In genomic region chr3:16484216-16484615, GRCh38 we compare ENCODE assay signal across 10 cellular contexts. TPM values are rescaled to one million over a fixed set of nuclear protein-coding genes. Genes with fewer than 3 reads are reported as not detected.
DNase-seq lines count a peak whose midpoint lies in the region; ATAC-seq and TF ChIP-seq lines count a peak whose summit lies in the region.
"Had no signal": no experiment of that assay in that cellular context is flagged by ENCODE, and none has a peak within 500 bp of the region (broad histone marks: within the 10 kb centered on the region; RNA-seq: fewer than 3 reads in every experiment).

No MANE protein-coding gene starts in this region.

- no peaks in the 10 kb centered on the region for H3K9me3 ChIP-seq in uterus

- peak overlapping the region; percentile 72 to 91 for H3K27ac Mint-ChIP-seq in natural killer cell treated with Interleukin-12 subunit alpha and Interleukin-12 subunit beta and Interleukin-15 and Interleukin-18, amount 100 ng/mL, for 72 hours
- H3K27ac Mint-ChIP-seq in natural killer cell (peak overlapping the region in 1 of 2 donors; percentile 89), memory B cell (peak overlapping the region; percentile 50)
- no peak overlapping the region for H3K27ac Mint-ChIP-seq in activated CD4-positive, alpha-beta T cell treated with anti-CD3 and anti-CD28 coated beads, Interleukin-2, amount 10 ng/mL, durations not matched to agents 24 days and 14 days

- H3K4me1 Mint-ChIP-seq in natural killer cell treated with Interleukin-12 subunit alpha and Interleukin-12 subunit beta and Interleukin-15 and Interleukin-18, amount 100 ng/mL, for 72 hours (ENCODE audit: low read depth in 2 of 2), result peaks cover 55 to 56% of the 10 kb centered on the region in 2 donors
- H3K4me1 Mint-ChIP-seq in natural killer cell, result peaks cover 50 to 60% of the 10 kb centered on the region in 2 donors
- peaks cover 32% of the 10 kb centered on the region for H3K4me1 Mint-ChIP-seq in memory B cell
- peaks cover 72% of the 10 kb centered on the region for H3K4me1 Mint-ChIP-seq in activated CD4-positive, alpha-beta T cell treated with anti-CD3 and anti-CD28 coated beads, Interleukin-2, amount 10 ng/mL, durations not matched to agents 24 days and 14 days

- intact Hi-C loops in natural killer cell (cut with micrococcal nuclease) (no loop called here), uterus (cut with DNase I; ENCODE audit: low total_unique reads) (no loop called here)
- intact Hi-C loops in activated CD4-positive, alpha-beta T cell treated with anti-CD3 and anti-CD28 coated beads, Interleukin-2, amount 10 ng/mL, durations not matched to agents 24 days and 14 days (cut with micrococcal nuclease), result loop anchor here (5.0 kb wide), 1 partner anchor 92 kb away; no protein-coding TSS in a partner anchor

- peaks cover 0 to 10% of the 10 kb centered on the region in 2 donors for H3K4me1 ChIP-seq in uterus

- H3K27ac ChIP-seq in uterus, result peak overlapping the region; percentile 57 to 68

- no peak for DNase-seq in natural killer cell treated with Interleukin-12 subunit alpha and Interleukin-12 subunit beta and Interleukin-15 and Interleukin-18, amount 100 ng/mL, for 72 hours (ENCODE audit: low spot score)
- DNase-seq in natural killer cell (no peak), dedifferentiated amniotic fluid mesenchymal stem cell (ENCODE audit: extremely low spot score) (peak; percentile 95), memory B cell (ENCODE audit: low spot score in 2 of 2) (no peak), uterus (peak; percentile 52 to 77)
- DNase-seq in activated CD4-positive, alpha-beta T cell treated with anti-CD3 and anti-CD28 coated beads, Interleukin-2, amount 10 ng/mL, durations not matched to agents 24 days and 14 days, result no peak
- DNase-seq: NCI-H1436 treated with DMSO at 0.1 percent for 48 hours had no signal

- no peaks in the 10 kb centered on the region for H3K9me3 Mint-ChIP-seq in natural killer cell treated with Interleukin-12 subunit alpha and Interleukin-12 subunit beta and Interleukin-15 and Interleukin-18, amount 100 ng/mL, for 72 hours
- no peaks in the 10 kb centered on the region for H3K9me3 Mint-ChIP-seq in natural killer cell
- H3K9me3 Mint-ChIP-seq in memory B cell, result no peaks in the 10 kb centered on the region
- peaks cover 3% of the 10 kb centered on the region for H3K9me3 Mint-ChIP-seq in activated CD4-positive, alpha-beta T cell treated with anti-CD3 and anti-CD28 coated beads, Interleukin-2, amount 10 ng/mL, durations not matched to agents 24 days and 14 days
- H3K9me3 Mint-ChIP-seq: CD14-positive monocyte had no signal

- H3K36me3 Mint-ChIP-seq in natural killer cell treated with Interleukin-12 subunit alpha and Interleukin-12 subunit beta and Interleukin-15 and Interleukin-18, amount 100 ng/mL, for 72 hours, result peaks cover 15% of the 10 kb centered on the region
- H3K36me3 Mint-ChIP-seq in natural killer cell (peaks cover 7% of the 10 kb centered on the region), memory B cell (peaks cover under 1% of the 10 kb centered on the region)
- peaks cover 65% of the 10 kb centered on the region for H3K36me3 Mint-ChIP-seq in activated CD4-positive, alpha-beta T cell treated with anti-CD3 and anti-CD28 coated beads, Interleukin-2, amount 10 ng/mL, durations not matched to agents 24 days and 14 days (ENCODE audit: low read depth)

- no peaks in the 10 kb centered on the region for H3K36me3 ChIP-seq in uterus

- no peak for TF ChIP-seq POLR2A in uterus (IDR thresholded peaks at IDR 0.05)

- H3K4me3 Mint-ChIP-seq in natural killer cell treated with Interleukin-12 subunit alpha and Interleukin-12 subunit beta and Interleukin-15 and Interleukin-18, amount 100 ng/mL, for 72 hours, result no peak overlapping the region
- H3K4me3 Mint-ChIP-seq in natural killer cell (no peak overlapping the region), memory B cell (no peak overlapping the region)
- H3K4me3 Mint-ChIP-seq in activated CD4-positive, alpha-beta T cell treated with anti-CD3 and anti-CD28 coated beads, Interleukin-2, amount 10 ng/mL, durations not matched to agents 24 days and 14 days, result no peak overlapping the region
- H3K4me3 Mint-ChIP-seq: CD14-positive monocyte had no signal

- no peak overlapping the region for H3K4me3 ChIP-seq in uterus

- no peak for ATAC-seq in natural killer cell treated with Interleukin-12 subunit alpha and Interleukin-12 subunit beta and Interleukin-15 and Interleukin-18, amount 100 ng/mL, for 72 hours
- no peak for ATAC-seq in natural killer cell
- ATAC-seq in memory B cell (ENCODE audit: low read depth), result no peak
- no peak for ATAC-seq in GM18861 (IDR thresholded peaks at IDR 0.05; ENCODE audit: unreplicated experiment)
- ATAC-seq in GM21825 (IDR thresholded peaks at IDR 0.05; ENCODE audit: unreplicated experiment), result no peak

- no peaks in the 10 kb centered on the region for H3K27me3 ChIP-seq in uterus

- TF ChIP-seq CTCF in natural killer cell (IDR thresholded peaks at IDR 0.05), result no peak
- no peak for TF ChIP-seq CTCF in uterus (IDR thresholded peaks at IDR 0.05)

- no peaks in the 10 kb centered on the region for H3K27me3 Mint-ChIP-seq in natural killer cell treated with Interleukin-12 subunit alpha and Interleukin-12 subunit beta and Interleukin-15 and Interleukin-18, amount 100 ng/mL, for 72 hours
- H3K27me3 Mint-ChIP-seq in natural killer cell (ENCODE audit: low read depth in 2 of 2) (no peaks in the 10 kb centered on the region), memory B cell (peaks cover 9% of the 10 kb centered on the region)
- no peaks in the 10 kb centered on the region for H3K27me3 Mint-ChIP-seq in activated CD4-positive, alpha-beta T cell treated with anti-CD3 and anti-CD28 coated beads, Interleukin-2, amount 10 ng/mL, durations not matched to agents 24 days and 14 days

RNA-seq across cellular contexts. Expression of gene RFTN1, which starts 29.3 kb away (rescaled TPM):
- total RNA-seq in natural killer cell treated with Interleukin-12 subunit alpha and Interleukin-12 subunit beta and Interleukin-15 and Interleukin-18, amount 100 ng/mL, for 72 hours, result 100 to 1,000 TPM; 194 to 201 TPM
- total RNA-seq in natural killer cell (100 to 1,000 TPM; 112 to 135 (median 115) TPM), uterus (100 to 1,000 TPM in 1 of 4 donors, 10 to 100 TPM in 3; 32.0 to 187 (median 47.6) TPM)
- total RNA-seq in activated CD4-positive, alpha-beta T cell treated with anti-CD3 and anti-CD28 coated beads, Interleukin-2, amount 10 ng/mL, durations not matched to agents 24 days and 14 days, result 90.6 and 92.4 TPM in 2 replicates

Comparison
In these comparisons a context has a peak if more than half of its experiments do, and no peak if none do; other contexts are left out.
1. DNase-seq: peak in dedifferentiated amniotic fluid mesenchymal stem cell (single experiment) and uterus (2 of 2); none in natural killer cell treated with Interleukin-12 subunit alpha and Interleukin-12 subunit beta and Interleukin-15 and Interleukin-18, amount 100 ng/mL, for 72 hours (single experiment), natural killer cell (single experiment), memory B cell (0 of 2) and activated CD4-positive, alpha-beta T cell treated with anti-CD3 and anti-CD28 coated beads, Interleukin-2, amount 10 ng/mL, durations not matched to agents 24 days and 14 days (single experiment).